In the genomic region with DNA sequence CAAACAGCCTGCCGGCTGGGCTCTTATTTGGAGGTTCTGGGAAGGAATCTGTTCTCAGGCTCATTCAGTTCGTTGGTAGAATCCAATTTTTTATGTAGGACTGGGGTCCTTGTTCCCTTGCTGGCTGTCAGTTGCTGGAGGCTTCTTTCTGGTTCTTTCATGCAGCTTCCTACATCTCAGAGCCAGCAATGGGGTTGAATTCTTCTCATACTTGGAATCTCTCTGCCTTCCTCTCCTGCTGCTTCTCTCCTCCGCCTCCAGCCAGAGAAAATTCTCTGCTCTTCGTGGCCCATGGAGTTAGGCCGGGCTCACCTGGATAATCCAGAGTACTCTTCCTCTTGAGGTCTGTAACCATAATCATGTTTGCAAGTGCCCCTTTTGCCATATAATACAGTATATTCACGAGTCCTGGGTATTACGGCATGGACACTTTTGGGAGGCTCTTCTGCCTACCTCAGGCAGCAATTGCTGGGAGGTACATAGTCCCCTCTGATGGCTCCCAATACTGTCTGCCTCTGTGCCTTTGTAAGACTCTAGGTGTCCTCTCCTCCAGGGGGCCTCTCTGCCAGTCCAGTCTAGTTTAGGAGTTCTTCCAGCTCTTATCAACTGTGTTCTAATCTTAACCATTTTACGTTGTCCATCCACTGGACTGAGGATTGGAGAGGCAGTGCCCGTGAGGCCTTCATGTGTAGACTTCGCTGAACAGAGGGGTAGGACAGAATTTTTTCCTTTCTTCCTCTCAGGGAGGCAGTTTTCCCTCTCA, we compare ENCODE assay signal across 2 cellular contexts.
TF ChIP-seq lines count a peak whose summit lies in the region.

No MANE protein-coding gene starts in this region.

TF ChIP-seq in SK-N-SH, 30 proteins besides CTCF, POLR2A, EP300 and RAD21 (continued from another document):
- TF ChIP-seq RXRA (IDR thresholded peaks at IDR 0.05; ENCODE audit: borderline replicate concordance, low read depth) (no peak), FOXM1 (IDR thresholded peaks at IDR 0.05; ENCODE audit: low read depth) (no peak), SIN3A (IDR thresholded peaks at IDR 0.05; ENCODE audit: borderline replicate concordance, low read depth, low read length) (no peak), RFX5 (IDR thresholded peaks at IDR 0.05; ENCODE audit: low read length) (no peak), YY1 (IDR thresholded peaks at IDR 0.05; ENCODE audit: low read depth) (no peak), RCOR1 (IDR thresholded peaks at IDR 0.05; ENCODE audit: low read length) (no peak), GABPA (IDR thresholded peaks at IDR 0.05; ENCODE audit: low read depth) (no peak), JUND (IDR thresholded peaks at IDR 0.05) (no peak), NFIC (IDR thresholded peaks at IDR 0.05; ENCODE audit: borderline replicate concordance) (no peak), TEAD4 (IDR thresholded peaks at IDR 0.05; ENCODE audit: borderline replicate concordance, insufficient read depth) (no peak)
- TF ChIP-seq, protein P1, sequence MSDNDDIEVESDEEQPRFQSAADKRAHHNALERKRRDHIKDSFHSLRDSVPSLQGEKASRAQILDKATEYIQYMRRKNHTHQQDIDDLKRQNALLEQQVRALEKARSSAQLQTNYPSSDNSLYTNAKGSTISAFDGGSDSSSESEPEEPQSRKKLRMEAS (IDR thresholded peaks at IDR 0.05; ENCODE audit: low read depth), result no peak
- TF ChIP-seq, protein P2, sequence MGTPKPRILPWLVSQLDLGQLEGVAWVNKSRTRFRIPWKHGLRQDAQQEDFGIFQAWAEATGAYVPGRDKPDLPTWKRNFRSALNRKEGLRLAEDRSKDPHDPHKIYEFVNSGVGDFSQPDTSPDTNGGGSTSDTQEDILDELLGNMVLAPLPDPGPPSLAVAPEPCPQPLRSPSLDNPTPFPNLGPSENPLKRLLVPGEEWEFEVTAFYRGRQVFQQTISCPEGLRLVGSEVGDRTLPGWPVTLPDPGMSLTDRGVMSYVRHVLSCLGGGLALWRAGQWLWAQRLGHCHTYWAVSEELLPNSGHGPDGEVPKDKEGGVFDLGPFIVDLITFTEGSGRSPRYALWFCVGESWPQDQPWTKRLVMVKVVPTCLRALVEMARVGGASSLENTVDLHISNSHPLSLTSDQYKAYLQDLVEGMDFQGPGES (IDR thresholded peaks at IDR 0.05; ENCODE audit: low read depth, low read length), result no peak
- TF ChIP-seq, protein P3, sequence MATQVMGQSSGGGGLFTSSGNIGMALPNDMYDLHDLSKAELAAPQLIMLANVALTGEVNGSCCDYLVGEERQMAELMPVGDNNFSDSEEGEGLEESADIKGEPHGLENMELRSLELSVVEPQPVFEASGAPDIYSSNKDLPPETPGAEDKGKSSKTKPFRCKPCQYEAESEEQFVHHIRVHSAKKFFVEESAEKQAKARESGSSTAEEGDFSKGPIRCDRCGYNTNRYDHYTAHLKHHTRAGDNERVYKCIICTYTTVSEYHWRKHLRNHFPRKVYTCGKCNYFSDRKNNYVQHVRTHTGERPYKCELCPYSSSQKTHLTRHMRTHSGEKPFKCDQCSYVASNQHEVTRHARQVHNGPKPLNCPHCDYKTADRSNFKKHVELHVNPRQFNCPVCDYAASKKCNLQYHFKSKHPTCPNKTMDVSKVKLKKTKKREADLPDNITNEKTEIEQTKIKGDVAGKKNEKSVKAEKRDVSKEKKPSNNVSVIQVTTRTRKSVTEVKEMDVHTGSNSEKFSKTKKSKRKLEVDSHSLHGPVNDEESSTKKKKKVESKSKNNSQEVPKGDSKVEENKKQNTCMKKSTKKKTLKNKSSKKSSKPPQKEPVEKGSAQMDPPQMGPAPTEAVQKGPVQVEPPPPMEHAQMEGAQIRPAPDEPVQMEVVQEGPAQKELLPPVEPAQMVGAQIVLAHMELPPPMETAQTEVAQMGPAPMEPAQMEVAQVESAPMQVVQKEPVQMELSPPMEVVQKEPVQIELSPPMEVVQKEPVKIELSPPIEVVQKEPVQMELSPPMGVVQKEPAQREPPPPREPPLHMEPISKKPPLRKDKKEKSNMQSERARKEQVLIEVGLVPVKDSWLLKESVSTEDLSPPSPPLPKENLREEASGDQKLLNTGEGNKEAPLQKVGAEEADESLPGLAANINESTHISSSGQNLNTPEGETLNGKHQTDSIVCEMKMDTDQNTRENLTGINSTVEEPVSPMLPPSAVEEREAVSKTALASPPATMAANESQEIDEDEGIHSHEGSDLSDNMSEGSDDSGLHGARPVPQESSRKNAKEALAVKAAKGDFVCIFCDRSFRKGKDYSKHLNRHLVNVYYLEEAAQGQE (IDR thresholded peaks at IDR 0.05; ENCODE audit: low read depth, low read length), result no peak
- TF ChIP-seq, protein P4, sequence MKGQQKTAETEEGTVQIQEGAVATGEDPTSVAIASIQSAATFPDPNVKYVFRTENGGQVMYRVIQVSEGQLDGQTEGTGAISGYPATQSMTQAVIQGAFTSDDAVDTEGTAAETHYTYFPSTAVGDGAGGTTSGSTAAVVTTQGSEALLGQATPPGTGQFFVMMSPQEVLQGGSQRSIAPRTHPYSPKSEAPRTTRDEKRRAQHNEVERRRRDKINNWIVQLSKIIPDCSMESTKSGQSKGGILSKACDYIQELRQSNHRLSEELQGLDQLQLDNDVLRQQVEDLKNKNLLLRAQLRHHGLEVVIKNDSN (IDR thresholded peaks at IDR 0.05; ENCODE audit: borderline replicate concordance, low read depth), result no peak
TF ChIP-seq in SK-N-SH: peak in this region for 0.

TF ChIP-seq in SK-N-SH treated with all-trans-retinoic acid at 6 μM for 48 hours, 23 proteins besides CTCF, POLR2A, EP300 and RAD21 (continued from another document):
- TF ChIP-seq BACH2 (CRISPR knock-in tag; IDR thresholded peaks at IDR 0.05; ENCODE audit: borderline replicate concordance) (no peak), ZFP3 (CRISPR knock-in tag; IDR thresholded peaks at IDR 0.05) (no peak), PPARA (CRISPR knock-in tag; IDR thresholded peaks at IDR 0.05; ENCODE audit: borderline replicate concordance) (no peak), ZFP30 (CRISPR knock-in tag; IDR thresholded peaks at IDR 0.05) (no peak), ESRRG (CRISPR knock-in tag; IDR thresholded peaks at IDR 0.05) (no peak), ZC3H10 (CRISPR knock-in tag; IDR thresholded peaks at IDR 0.05) (no peak), OSR1 (CRISPR knock-in tag; IDR thresholded peaks at IDR 0.05) (no peak), ZNF70 (CRISPR knock-in tag; IDR thresholded peaks at IDR 0.05) (no peak), TOX (CRISPR knock-in tag; IDR thresholded peaks at IDR 0.05; ENCODE audit: borderline replicate concordance) (no peak), TCF4 (CRISPR knock-in tag; IDR thresholded peaks at IDR 0.05; ENCODE audit: borderline replicate concordance) (no peak)
